Comparison of ENCODE assay signal across 14 cellular contexts in genomic region chr10:94194256-94194655, GRCh38.
DNase-seq lines count a peak whose midpoint lies in the region; ATAC-seq and TF ChIP-seq lines count a peak whose summit lies in the region.
"Had no signal": no experiment of that assay in that cellular context is flagged by ENCODE, and none has a peak within 500 bp of the region (broad histone marks: within the 10 kb centered on the region; RNA-seq: fewer than 3 reads in every experiment).

No MANE protein-coding gene starts in this region.

- peaks cover 11% of the 10 kb centered on the region for H3K4me1 ChIP-seq in RWPE2 (ENCODE audit: insufficient read depth, poor library complexity, severe bottlenecking)
- H3K4me1 ChIP-seq in skeletal muscle satellite cell (ENCODE audit: control insufficient read depth, insufficient read depth, low read length) = peaks cover 33% of the 10 kb centered on the region

- H3K4me3 ChIP-seq in RWPE2 (ENCODE audit: severe bottlenecking) (no peak overlapping the region), fibroblast of mammary gland (ENCODE audit: control insufficient read depth, low read depth, low read length) (no peak overlapping the region), skeletal muscle satellite cell (ENCODE audit: low read length) (peak overlapping the region; percentile 1)
- H3K4me3 ChIP-seq: neural progenitor cell had no signal

- peak overlapping the region; percentile 10 for H3K27ac ChIP-seq in RWPE2 (ENCODE audit: poor library complexity, severe bottlenecking)
- H3K27ac ChIP-seq: 22Rv1, neural progenitor cell had no signal

- peak overlapping the region; percentile 78 for H3K4me2 ChIP-seq in skeletal muscle satellite cell (ENCODE audit: low read length)

- H3K9ac ChIP-seq in skeletal muscle satellite cell (ENCODE audit: low read depth, low read length) = no peak overlapping the region
- H3K9ac ChIP-seq: neural progenitor cell had no signal

- TF ChIP-seq CTCF in RWPE2 (IDR thresholded peaks at IDR 0.05; ENCODE audit: poor library complexity, severe bottlenecking) (peak; percentile 47), fibroblast of mammary gland (conservative IDR thresholded peaks at IDR 0.05; ENCODE audit: control insufficient read depth, insufficient read depth, low read depth, low read length) (peak; percentile 20)

- H3K27me3 ChIP-seq in RWPE2 (ENCODE audit: insufficient read depth, poor library complexity, severe bottlenecking) (no peaks in the 10 kb centered on the region), skeletal muscle satellite cell (ENCODE audit: control insufficient read depth, insufficient read depth, low read length) (no peaks in the 10 kb centered on the region)
- H3K27me3 ChIP-seq: neural progenitor cell had no signal

- H3K9me3 ChIP-seq in RWPE2 (ENCODE audit: severe bottlenecking) (no peaks in the 10 kb centered on the region), skeletal muscle satellite cell (replicated peaks; ENCODE audit: low read length) (no peaks in the 10 kb centered on the region)

- peak; percentile 98 for ATAC-seq in RWPE2 (ENCODE audit: low read depth)
- ATAC-seq: stimulated activated naive CD8-positive, alpha-beta T cell treated with anti-CD3 and anti-CD28 coated beads, Interleukin-15, amount 100 ng/mL, for 72 hours had no signal

- H3K36me3 ChIP-seq in RWPE2 (ENCODE audit: low read depth) (no peaks in the 10 kb centered on the region), skeletal muscle satellite cell (ENCODE audit: insufficient read depth, low read length) (no peaks in the 10 kb centered on the region)
- H3K36me3 ChIP-seq: neural progenitor cell had no signal

- peak; percentile 18 for DNase-seq in DMS 273 (lab: John Stamatoyannopoulos, UW; ENCODE audit: unreplicated experiment)
- DNase-seq in DMS 273 treated with DMSO at 0.1 percent for 48 hours (lab: John Stamatoyannopoulos, UW) = no peak
- no peak for DNase-seq in RWPE2 (ENCODE audit: low spot score)
- peak; percentile 80 for DNase-seq in fibroblast of mammary gland (ENCODE audit: low read depth)
- DNase-seq in T-helper 1 cell = no peak
- no peak for DNase-seq in GM19240 (ENCODE audit: insufficient read length, low spot score)
- DNase-seq in NCI-H2171 treated with DMSO at 0.1 percent for 48 hours (lab: John Stamatoyannopoulos, UW) = no peak
- DNase-seq: activated naive CD4-positive, alpha-beta T cell treated with anti-CD3 and anti-CD28 coated beads, Interleukin-2, amount 10 ng/mL, durations not matched to agents 7 days and 5 days; KBM-7; NCI-H2107; stimulated activated naive CD8-positive, alpha-beta T cell treated with anti-CD3 and anti-CD28 coated beads, Interleukin-15, amount 100 ng/mL, for 72 hours had no signal

Comparison
In these comparisons a context has a peak if more than half of its experiments do, and no peak if none do; other contexts are left out.
1. DNase-seq: peak in DMS 273 (single experiment) and fibroblast of mammary gland (single experiment); none in DMS 273 treated with DMSO at 0.1 percent for 48 hours (single experiment), RWPE2 (single experiment), T-helper 1 cell (0 of 5), GM19240 (single experiment) and NCI-H2171 treated with DMSO at 0.1 percent for 48 hours (single experiment).